8 cellular contexts compared by ENCODE assay signal in genomic region chr1:20366766-20367602, GRCh38.
A peak's percentile ranks its signal among the peaks of the same experiment; 100 is the strongest.
DNase-seq lines count a peak whose midpoint lies in the region; ATAC-seq and TF ChIP-seq lines count a peak whose summit lies in the region.

No MANE protein-coding gene starts in this region.

- peak overlapping the region; percentile 15 for H3K4me3 ChIP-seq in brain microvascular endothelial cell (ENCODE audit: low read depth, low read length)
- no peak overlapping the region for H3K4me3 ChIP-seq in kidney epithelial cell (ENCODE audit: low read depth, low read length)
- H3K4me3 ChIP-seq in thoracic aorta, result peak overlapping the region; percentile 32
- no peak overlapping the region for H3K4me3 ChIP-seq in lower leg skin (ENCODE audit: low read depth, poor library complexity, severe bottlenecking)

- in situ Hi-C loops in Caki2 (cut with HindIII; ENCODE audit: low pct_unique_long_range_greater_than_20kb, low sequenced_read_pairs), result no loop called here
- in situ Hi-C loops in brain microvascular endothelial cell (cut with HindIII; ENCODE audit: low pct_ligation_motif_present, low sequenced_read_pairs), result no loop called here

- ATAC-seq in thoracic aorta (ENCODE audit: insufficient number of reproducible peaks, low FRiP score, low read depth) (no peak), HG03457 (IDR thresholded peaks at IDR 0.05; ENCODE audit: unreplicated experiment) (no peak)

- H3K36me3 ChIP-seq in brain microvascular endothelial cell (replicated peaks) (no peaks in the 10 kb centered on the region), kidney epithelial cell (ENCODE audit: control insufficient read depth, insufficient read depth, low read length) (no peaks in the 10 kb centered on the region), thoracic aorta (no peaks in the 10 kb centered on the region)

- H3K9me3 ChIP-seq in thoracic aorta, result no peaks in the 10 kb centered on the region

- H3K27ac ChIP-seq in brain microvascular endothelial cell (no peak overlapping the region), thoracic aorta (no peak overlapping the region)

- no peak for TF ChIP-seq POLR2A in lower leg skin (IDR thresholded peaks at IDR 0.05)

- intact Hi-C loops in lower leg skin (cut with DNase I; ENCODE audit: low total_unique reads), result no loop called here

- H3K27me3 ChIP-seq in brain microvascular endothelial cell (replicated peaks), result peaks cover 48% of the 10 kb centered on the region
- peaks cover 42% of the 10 kb centered on the region for H3K27me3 ChIP-seq in kidney epithelial cell (ENCODE audit: control insufficient read depth, insufficient read depth, low read length)
- peaks cover 9% of the 10 kb centered on the region for H3K27me3 ChIP-seq in thoracic aorta (replicated peaks; ENCODE audit: insufficient read depth)

- peak; percentile 21 for DNase-seq in Caki2 (ENCODE audit: low read depth)
- DNase-seq in HuH-7.5 (ENCODE audit: low spot score), result peak; percentile 51
- peak; percentile 25 for DNase-seq in brain microvascular endothelial cell
- no peak for DNase-seq in kidney epithelial cell (ENCODE audit: low read depth)
- no peak for DNase-seq in thoracic aorta (ENCODE audit: low spot score)
- no peak for DNase-seq in lower leg skin (ENCODE audit: low spot score in 2 of 2)
- no peak for DNase-seq in LoVo (ENCODE audit: low spot score)

- WGBS in lower leg skin, 2 donors, result 4% methylated on average over 42 of the region's 42 CpGs

- TF ChIP-seq CTCF in brain microvascular endothelial cell (IDR thresholded peaks at IDR 0.05; ENCODE audit: low read depth, low read length, missing control alignments) (peak; percentile 88), kidney epithelial cell (IDR thresholded peaks at IDR 0.05; ENCODE audit: insufficient read depth, low read length, poor library complexity, severe bottlenecking) (peak; percentile 80), thoracic aorta (IDR thresholded peaks at IDR 0.05) (no peak), lower leg skin (IDR thresholded peaks at IDR 0.05) (no peak)

- H3K4me1 ChIP-seq in thoracic aorta (ENCODE audit: control insufficient read depth in 1 of 2, low read depth in 2 of 2), result peaks cover 0 to 9% of the 10 kb centered on the region in 2 donors

Comparison
In these comparisons a context has a peak if more than half of its experiments do, and no peak if none do; other contexts are left out.
1. DNase-seq: peak in Caki2 (single experiment), HuH-7.5 (single experiment) and brain microvascular endothelial cell (single experiment); none in kidney epithelial cell (single experiment), thoracic aorta (single experiment), lower leg skin (0 of 2) and LoVo (single experiment).
2. H3K4me3 ChIP-seq: peak in brain microvascular endothelial cell (single experiment) and thoracic aorta (single experiment); none in kidney epithelial cell (single experiment) and lower leg skin (single experiment).
3. CTCF ChIP-seq: peak in brain microvascular endothelial cell (single experiment) and kidney epithelial cell (single experiment); none in thoracic aorta (single experiment) and lower leg skin (0 of 3).